8 cellular contexts compared by ENCODE assay signal in genomic region chr19:16060294-16060693, GRCh38.
"Had no signal": no experiment of that assay in that cellular context is flagged by ENCODE, and none has a peak within 500 bp of the region (broad histone marks: within the 10 kb centered on the region; RNA-seq: fewer than 3 reads in every experiment).

No MANE protein-coding gene starts in this region.

- DNase-seq: GM23248, GOT3, H7, HFFc6, IMR-90, KG1 had no signal

- H3K27ac ChIP-seq: GM23248 had no signal

- ATAC-seq: HCT116, K562 had no signal
